Comparison of ENCODE assay signal across 17 cellular contexts in the genomic region with DNA sequence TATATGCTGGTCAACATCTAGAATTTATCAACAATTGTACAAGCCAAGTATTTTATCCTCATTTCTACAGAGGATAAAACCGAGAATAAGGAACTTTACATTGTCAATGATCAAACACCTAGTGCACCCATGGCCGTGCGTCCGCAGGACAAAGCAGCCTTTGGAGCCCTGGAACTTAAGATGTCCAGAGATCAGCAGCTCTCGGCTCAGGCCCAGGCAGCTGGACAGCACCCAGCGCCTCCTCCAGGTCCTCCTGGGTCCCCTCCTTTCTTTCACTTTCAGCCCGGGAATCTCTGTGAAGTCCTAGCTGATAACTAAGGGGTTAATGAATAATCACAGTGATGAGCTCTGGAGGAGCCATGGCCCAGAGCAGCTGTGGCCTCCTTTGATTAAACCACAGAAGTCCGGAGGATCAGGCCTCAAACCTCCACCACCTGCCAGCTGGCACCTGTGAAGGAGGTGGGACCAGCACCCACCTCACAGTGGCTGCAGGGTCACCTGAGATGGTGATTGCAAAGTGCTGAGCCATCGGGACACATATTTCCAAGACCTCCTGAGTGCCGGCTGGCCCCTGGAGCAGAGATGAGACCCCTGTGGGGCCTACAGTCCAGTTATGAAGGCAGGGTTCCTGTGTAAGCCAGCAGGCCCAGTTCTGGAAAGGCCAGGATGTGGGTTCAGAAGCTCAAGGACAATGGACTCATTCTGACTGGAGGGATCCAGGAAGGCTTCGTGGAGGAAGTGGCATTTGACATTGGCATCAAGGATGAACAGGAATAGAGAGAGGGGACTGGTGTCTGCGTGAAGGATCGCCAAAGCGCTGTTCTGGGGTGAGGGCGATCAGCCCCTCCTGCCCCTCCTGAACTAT. TPM values are rescaled to one million over a fixed set of nuclear protein-coding genes. Genes with fewer than 3 reads are reported as not detected.
A peak's percentile ranks its signal among the peaks of the same experiment; 100 is the strongest.
DNase-seq lines count a peak whose midpoint lies in the region; ATAC-seq, FAIRE-seq and TF ChIP-seq lines count a peak whose summit lies in the region.
"Had no signal": no experiment of that assay in that cellular context is flagged by ENCODE, and none has a peak within 500 bp of the region (broad histone marks: within the 10 kb centered on the region; RNA-seq: fewer than 3 reads in every experiment).

No MANE protein-coding gene starts in this region.

- in situ Hi-C loops in GM23248 (cut with MboI), result no loop called here

- H3K4ac ChIP-seq in H1 (replicated peaks; ENCODE audit: insufficient read length, low read depth, low read length), result no peak overlapping the region

- H3K36me3 ChIP-seq in H1 (ENCODE audit: control insufficient read depth in 2 of 4, insufficient read depth in 4 of 4, low read length in 3 of 4) (no peaks in the 10 kb centered on the region), GM23248 (ENCODE audit: low read depth) (no peaks in the 10 kb centered on the region)
- H3K36me3 ChIP-seq: left ventricle myocardium inferior had no signal

- no peaks in the 10 kb centered on the region for H3K79me2 ChIP-seq in H1 (ENCODE audit: control insufficient read depth in 1 of 2, insufficient read depth in 2 of 2, low read length in 2 of 2)
- H3K79me2 ChIP-seq in GM23248 (ENCODE audit: insufficient read depth), result no peaks in the 10 kb centered on the region

- H3K4me2 ChIP-seq in H1 (ENCODE audit: insufficient read depth in 1 of 2, low read depth in 2 of 2, low read length in 2 of 2) (no peak overlapping the region), GM23248 (ENCODE audit: unreplicated experiment) (no peak overlapping the region)

- H3K56ac ChIP-seq in H1 (replicated peaks; ENCODE audit: insufficient read length, low read depth, low read length), result no peak overlapping the region

- H2BK5ac ChIP-seq in H1 (ENCODE audit: low read depth, low read length), result no peak overlapping the region

- CTCF ChIA-PET in H1 (lab: Charles Lee; ENCODE audit: partially characterized antibody), result interaction anchor here (0.6 to 2.0 kb wide), 12 partner anchors 8 to 349 kb away, joined by 3 to 18 read pairs (median 4); a partner anchor contains a TSS

- POLR2A ChIA-PET in H1 (lab: Charles Lee; ENCODE audit: partially characterized antibody), result interaction anchor here (0.9 to 2.2 kb wide), 4 partner anchors 11 to 162 kb away, joined by 3 to 7 read pairs (median 4); a partner anchor contains a TSS

- H3K27ac ChIP-seq in H1 (ENCODE audit: low read depth, low read length), result no peak overlapping the region
- H3K27ac ChIP-seq in GM23248, result no peak overlapping the region
- H3K27ac ChIP-seq: left ventricle myocardium inferior had no signal

- H3K9me2 ChIP-seq in GM23248 (ENCODE audit: insufficient read depth), result no peaks in the 10 kb centered on the region

- no peak for TF ChIP-seq POLR2A in H1 (IDR thresholded peaks at IDR 0.05; ENCODE audit: control extremely low read depth in 1 of 2, low read depth in 2 of 2, low read length in 2 of 2)

- H3K23me2 ChIP-seq in H1 (ENCODE audit: low read depth, low read length), result no peaks in the 10 kb centered on the region

- H3K4me3 Mint-ChIP-seq in activated CD4-positive, alpha-beta T cell treated with anti-CD3 and anti-CD28 coated beads, Interleukin-2, amount 10 ng/mL, durations not matched to agents 24 days and 14 days, result no peak overlapping the region
- H3K4me3 Mint-ChIP-seq: activated naive CD8-positive, alpha-beta T cell treated with anti-CD3 and anti-CD28 coated beads, Interleukin-2, amount 50 U/mL, for 24 hours; CD4-positive, alpha-beta memory T cell; central memory CD8-positive, alpha-beta T cell; stimulated activated naive B cell treated with anti-CD40 and anti-IgM and Interleukin-4, amounts not matched to agents 10 μg/mL and 1 μg/mL and 100 μg/mL, for 72 hours had no signal

- TF ChIP-seq RAD21 in H1 (IDR thresholded peaks at IDR 0.05 in 1 of 2, conservative IDR thresholded peaks at IDR 0.05 in 1 of 2; ENCODE audit: low read depth in 2 of 2, low read length in 2 of 2), result no peak

- H3K27me3 ChIP-seq in H1 (replicated peaks in 1 of 4; ENCODE audit: control insufficient read depth in 3 of 4, extremely low read depth in 1 of 4, insufficient read depth in 3 of 4, low read length in 3 of 4) (peaks cover 0 to 69% (median 43%) of the 10 kb centered on the region in 4 experiments; a peak in 6 of 7 replicates), GM23248 (replicated peaks; ENCODE audit: insufficient read depth) (no peaks in the 10 kb centered on the region)

- TF ChIP-seq EP300 in H1 (IDR thresholded peaks at IDR 0.05; ENCODE audit: borderline replicate concordance in 1 of 2, low read depth in 2 of 2, low read length in 2 of 2), result no peak

- ATAC-seq in omental fat pad (ENCODE audit: low FRiP score) (no peak), HG02588 (IDR thresholded peaks at IDR 0.05; ENCODE audit: unreplicated experiment) (no peak)

- no peaks in the 10 kb centered on the region for H3K79me1 ChIP-seq in H1 (ENCODE audit: low read depth, low read length)

- peaks cover 6% of the 10 kb centered on the region for H3K4me1 Mint-ChIP-seq in activated CD4-positive, alpha-beta T cell treated with anti-CD3 and anti-CD28 coated beads, Interleukin-2, amount 10 ng/mL, durations not matched to agents 24 days and 14 days

- intact Hi-C loops in activated CD4-positive, alpha-beta T cell treated with anti-CD3 and anti-CD28 coated beads, Interleukin-2, amount 10 ng/mL, durations not matched to agents 24 days and 14 days (cut with micrococcal nuclease), result no loop called here

- no peak for TF ChIP-seq CTCF in H1 (IDR thresholded peaks at IDR 0.05; ENCODE audit: control extremely low read depth in 1 of 3, insufficient read depth in 1 of 3, low read depth in 1 of 3, low read length in 3 of 3)
- no peak for TF ChIP-seq CTCF in omental fat pad (IDR thresholded peaks at IDR 0.05)

- no peak overlapping the region for H2AFZ ChIP-seq in H1 (ENCODE audit: low read length)
- no peak overlapping the region for H2AFZ ChIP-seq in GM23248

- H3K9me3 ChIP-seq in H1 (ENCODE audit: insufficient read depth in 2 of 2, low read depth in 1 of 2, low read length in 1 of 2), result no peaks in the 10 kb centered on the region; a peak in 1 of 4 replicates
- H3K9me3 ChIP-seq in GM23248 (ENCODE audit: low read depth), result no peaks in the 10 kb centered on the region
- H3K9me3 ChIP-seq: left ventricle myocardium inferior had no signal

- H3K4me3 ChIP-seq in H1 (ENCODE audit: extremely low read depth in 1 of 4, insufficient read depth in 2 of 4, low read depth in 3 of 4, low read length in 4 of 4) (no peak overlapping the region), GM23248 (no peak overlapping the region)
- H3K4me3 ChIP-seq: left ventricle myocardium inferior had no signal

- H3K18ac ChIP-seq in H1 (ENCODE audit: extremely low read depth, low read length), result no peak overlapping the region

- H3K23ac ChIP-seq in H1 (ENCODE audit: insufficient read length), result no peak overlapping the region

- no peak for FAIRE-seq in H1 (lab: Jason Lieb, UNC)

- H3K9ac ChIP-seq in H1 (replicated peaks in 1 of 4; ENCODE audit: extremely low read depth in 1 of 4, low read depth in 3 of 4, low read length in 3 of 4) (no peak overlapping the region), GM23248 (no peak overlapping the region)

- H4K91ac ChIP-seq in H1 (replicated peaks; ENCODE audit: insufficient read length, low read length), result no peak overlapping the region

- H4K5ac ChIP-seq in H1 (ENCODE audit: insufficient read length, low read depth, low read length), result no peak overlapping the region

- 78% methylated on average over 13 of the region's 15 CpGs; no CpG with 5 or more reads in 1 of the 2 experiments for WGBS in H1 (ENCODE audit: extremely low coverage in 1 of 2, insufficient coverage in 1 of 2, insufficient read length in 1 of 2, insufficient replicate concordance in 2 of 2, low coverage in 1 of 2, low lambda C conversion rate in 2 of 2, missing lambda C conversion rate in 1 of 2), 2 experiments
- 79 to 80% methylated on average over 15 of the region's 15 CpGs for WGBS in GM23248 (ENCODE audit: low coverage in 1 of 2, low lambda C conversion rate in 2 of 2, missing lambda C conversion rate in 2 of 2), 2 experiments

- no peak overlapping the region for H2AK5ac ChIP-seq in H1 (ENCODE audit: low read depth, low read length)

- no peak overlapping the region for H3K14ac ChIP-seq in H1 (ENCODE audit: insufficient read length)

- DNase-seq in activated CD4-positive, alpha-beta T cell treated with anti-CD3 and anti-CD28 coated beads for 48 hours, result peak; percentile 1
- DNase-seq in activated CD4-positive, alpha-beta T cell treated with anti-CD3 and anti-CD28 coated beads, Interleukin-2, amount 10 ng/mL, durations not matched to agents 24 days and 14 days, result no peak
- DNase-seq in Kasumi-1 (lab: John Stamatoyannopoulos, UW) (peak; percentile 61 to 71), H1 (ENCODE audit: low read depth in 1 of 2, low spot score in 2 of 2) (no peak), omental fat pad (ENCODE audit: low spot score) (peak; percentile 13), NCI-H1436 (lab: John Stamatoyannopoulos, UW) (no peak), GM23248 (no peak)
- DNase-seq: activated CD4-positive, alpha-beta T cell treated with anti-CD3 and anti-CD28 coated beads for 4 hours; activated naive CD8-positive, alpha-beta T cell treated with anti-CD3 and anti-CD28 coated beads, Interleukin-2, amount 50 U/mL, for 24 hours; CD4-positive, alpha-beta memory T cell; NCI-H1092 treated with DMSO at 0.1 percent for 48 hours; NK-92 treated with Interleukin-12 subunit alpha and Interleukin-12 subunit beta, amount 100 ng/mL, for 24 hours; stimulated activated naive B cell treated with anti-CD40 and anti-IgM and Interleukin-4, amounts not matched to agents 10 μg/mL and 1 μg/mL and 100 μg/mL, for 72 hours had no signal

- H2BK12ac ChIP-seq in H1 (ENCODE audit: low read depth, low read length), result no peak overlapping the region

- H3K4me1 ChIP-seq in H1 (replicated peaks in 1 of 4; ENCODE audit: control insufficient read depth in 3 of 4, insufficient read depth in 4 of 4, low read length in 3 of 4) (no peaks in the 10 kb centered on the region; a peak in 1 of 7 replicates), GM23248 (ENCODE audit: insufficient read depth) (peaks cover 25% of the 10 kb centered on the region)

- H4K20me1 ChIP-seq in H1 (replicated peaks in 1 of 2; ENCODE audit: control insufficient read depth in 1 of 2, insufficient read depth in 2 of 2, low read length in 2 of 2) (peaks cover 6 to 9% of the 10 kb centered on the region in 2 experiments), GM23248 (ENCODE audit: insufficient read depth) (no peaks in the 10 kb centered on the region)

- H4K8ac ChIP-seq in H1 (ENCODE audit: extremely low read depth, insufficient read depth, low read length), result no peak overlapping the region

- H3K27ac Mint-ChIP-seq in activated CD4-positive, alpha-beta T cell treated with anti-CD3 and anti-CD28 coated beads, Interleukin-2, amount 10 ng/mL, durations not matched to agents 24 days and 14 days, result no peak overlapping the region
- H3K27ac Mint-ChIP-seq: activated naive CD8-positive, alpha-beta T cell treated with anti-CD3 and anti-CD28 coated beads, Interleukin-2, amount 50 U/mL, for 24 hours had no signal

- H2BK15ac ChIP-seq in H1 (ENCODE audit: low read length), result peak overlapping the region; percentile 81; the same call in 1 of the 2 replicates

- peaks cover 13% of the 10 kb centered on the region; the same call in 1 of the 2 replicates for H3F3A ChIP-seq in GM23248 (ENCODE audit: insufficient read depth)

- no peaks in the 10 kb centered on the region for H3K9me3 Mint-ChIP-seq in activated CD4-positive, alpha-beta T cell treated with anti-CD3 and anti-CD28 coated beads, Interleukin-2, amount 10 ng/mL, durations not matched to agents 24 days and 14 days
- H3K9me3 Mint-ChIP-seq: activated naive CD8-positive, alpha-beta T cell treated with anti-CD3 and anti-CD28 coated beads, Interleukin-2, amount 50 U/mL, for 24 hours; central memory CD8-positive, alpha-beta T cell; stimulated activated naive B cell treated with anti-CD40 and anti-IgM and Interleukin-4, amounts not matched to agents 10 μg/mL and 1 μg/mL and 100 μg/mL, for 72 hours had no signal

- no peak overlapping the region for H2BK120ac ChIP-seq in H1 (replicated peaks; ENCODE audit: low read depth, low read length)

- H2BK20ac ChIP-seq in H1 (ENCODE audit: low read length), result no peak overlapping the region

- no peaks in the 10 kb centered on the region for H3K36me3 Mint-ChIP-seq in activated CD4-positive, alpha-beta T cell treated with anti-CD3 and anti-CD28 coated beads, Interleukin-2, amount 10 ng/mL, durations not matched to agents 24 days and 14 days (ENCODE audit: low read depth)
- H3K36me3 Mint-ChIP-seq: CD4-positive, alpha-beta memory T cell had no signal

- H3K27me3 Mint-ChIP-seq in activated CD4-positive, alpha-beta T cell treated with anti-CD3 and anti-CD28 coated beads, Interleukin-2, amount 10 ng/mL, durations not matched to agents 24 days and 14 days, result peaks cover 31% of the 10 kb centered on the region

RNA-seq across cellular contexts. Expression of a gene that starts 11.6 kb away (rescaled TPM):
- not detected in 2 replicates for total RNA-seq in activated CD4-positive, alpha-beta T cell treated with anti-CD3 and anti-CD28 coated beads, Interleukin-2, amount 10 ng/mL, durations not matched to agents 24 days and 14 days
- 0.25 and 0.30 TPM in 2 replicates for total RNA-seq in H1 (2021; fragmentation: NEBNext Ultra II Directional; extraction: Animal tissue kit (Norgen Biotek cat#: 25700))
- 0.18 and 0.66 TPM in 2 replicates for polyA plus RNA-seq in H1 (2011; rRNA removed)
- polyA plus RNA-seq in H1 (2011; cell fraction: cytosol; rRNA removed), result 0.74 TPM
- polyA plus RNA-seq in H1 (2011; cell fraction: nucleus; rRNA removed), result 2.3 TPM
- 0.13 to 0.43 TPM (median 0.25 TPM) in 3 of 4 replicates, not detected in the other for polyA plus RNA-seq in H1 (2012, experiment 1 of 2)
- polyA plus RNA-seq in H1 (2012, experiment 2 of 2), result 1.7 TPM
- polyA plus RNA-seq in H1 (2013, experiment 1 of 2), result 0.06 TPM
- polyA plus RNA-seq in H1 (2013, experiment 2 of 2), result 0.06 TPM
- polyA minus RNA-seq in H1 (2011; rRNA and poly(A)+ RNA removed), result 0.10 TPM in 1 of 2 replicates, not detected in the other
- polyA minus RNA-seq in H1 (2011; cell fraction: cytosol; rRNA and poly(A)+ RNA removed), result 11.0 TPM
- polyA minus RNA-seq in H1 (2011; cell fraction: nucleus; rRNA and poly(A)+ RNA removed), result 1.3 TPM
- total RNA-seq in omental fat pad, result 1 to 10 TPM in 3 of 4 donors, under 1 TPM in 1; 0.96 to 7.7 (median 1.3) TPM
- total RNA-seq in GM23248 (2014; rRNA removed; shearing (Covaris generic)), result 40.9 and 68.3 TPM in 2 replicates
- polyA plus RNA-seq in GM23248 (2016; fragmentation: Nextera tagmentation; extraction: Ambion mirVana), result 8.0 and 8.2 TPM in 2 replicates
- total RNA-seq: CD4-positive, alpha-beta memory T cell had no signal

RNA-seq across cellular contexts. Expression of a gene that starts 46.9 kb away (rescaled TPM):
- 190 and 192 TPM in 2 replicates for total RNA-seq in activated CD4-positive, alpha-beta T cell treated with anti-CD3 and anti-CD28 coated beads, Interleukin-2, amount 10 ng/mL, durations not matched to agents 24 days and 14 days
- 130 TPM in 2 replicates for total RNA-seq in H1 (2021; fragmentation: NEBNext Ultra II Directional; extraction: Animal tissue kit (Norgen Biotek cat#: 25700))
- 74.7 and 115 TPM in 2 replicates for polyA plus RNA-seq in H1 (2011; rRNA removed)
- polyA plus RNA-seq in H1 (2011; cell fraction: cytosol; rRNA removed), result 102 TPM
- polyA plus RNA-seq in H1 (2011; cell fraction: nucleus; rRNA removed), result 134 TPM
- 82.3 to 121 TPM (median 117 TPM) in 4 replicates for polyA plus RNA-seq in H1 (2012, experiment 1 of 2)
- polyA plus RNA-seq in H1 (2012, experiment 2 of 2), result 111 TPM
- 70.9 TPM for polyA plus RNA-seq in H1 (2013, experiment 1 of 2)
- 66.0 TPM for polyA plus RNA-seq in H1 (2013, experiment 2 of 2)
- 83.7 and 85.6 TPM in 2 replicates for polyA minus RNA-seq in H1 (2011; rRNA and poly(A)+ RNA removed)
- 73.3 TPM for polyA minus RNA-seq in H1 (2011; cell fraction: cytosol; rRNA and poly(A)+ RNA removed)
- 46.5 TPM for polyA minus RNA-seq in H1 (2011; cell fraction: nucleus; rRNA and poly(A)+ RNA removed)
- 10 to 100 TPM; 29.2 to 63.5 (median 31.3) TPM for total RNA-seq in omental fat pad
- 66.4 and 67.3 TPM in 2 replicates for total RNA-seq in GM23248 (2014; rRNA removed; shearing (Covaris generic))
- polyA plus RNA-seq in GM23248 (2016; fragmentation: Nextera tagmentation; extraction: Ambion mirVana), result 64.0 and 65.0 TPM in 2 replicates

RNA-seq across cellular contexts. Expression of a gene that starts 48.3 kb away (rescaled TPM):
- total RNA-seq in activated CD4-positive, alpha-beta T cell treated with anti-CD3 and anti-CD28 coated beads, Interleukin-2, amount 10 ng/mL, durations not matched to agents 24 days and 14 days, result 46.4 and 48.1 TPM in 2 replicates
- 30.1 and 32.6 TPM in 2 replicates for total RNA-seq in H1 (2021; fragmentation: NEBNext Ultra II Directional; extraction: Animal tissue kit (Norgen Biotek cat#: 25700))
- 36.1 and 62.3 TPM in 2 replicates for polyA plus RNA-seq in H1 (2011; rRNA removed)
- 40.0 TPM for polyA plus RNA-seq in H1 (2011; cell fraction: cytosol; rRNA removed)
- polyA plus RNA-seq in H1 (2011; cell fraction: nucleus; rRNA removed), result 508 TPM
- 23.1 to 39.3 TPM (median 34.1 TPM) in 4 replicates for polyA plus RNA-seq in H1 (2012, experiment 1 of 2)
- polyA plus RNA-seq in H1 (2012, experiment 2 of 2), result 21.6 TPM
- 30.7 TPM for polyA plus RNA-seq in H1 (2013, experiment 1 of 2)
- 26.7 TPM for polyA plus RNA-seq in H1 (2013, experiment 2 of 2)
- polyA minus RNA-seq in H1 (2011; rRNA and poly(A)+ RNA removed), result 5.8 and 7.8 TPM in 2 replicates
- 14.6 TPM for polyA minus RNA-seq in H1 (2011; cell fraction: cytosol; rRNA and poly(A)+ RNA removed)
- polyA minus RNA-seq in H1 (2011; cell fraction: nucleus; rRNA and poly(A)+ RNA removed), result 47.3 TPM
- total RNA-seq in omental fat pad, result 1 to 10 TPM; 3.4 to 6.8 (median 6.2) TPM
- total RNA-seq in GM23248 (2014; rRNA removed; shearing (Covaris generic)), result 19.2 and 23.3 TPM in 2 replicates
- polyA plus RNA-seq in GM23248 (2016; fragmentation: Nextera tagmentation; extraction: Ambion mirVana), result 4.7 and 5.5 TPM in 2 replicates

RNA-seq across cellular contexts. Expression of a gene that starts 54.2 kb away (rescaled TPM):
- total RNA-seq in activated CD4-positive, alpha-beta T cell treated with anti-CD3 and anti-CD28 coated beads, Interleukin-2, amount 10 ng/mL, durations not matched to agents 24 days and 14 days, result 1.8 and 2.8 TPM in 2 replicates
- total RNA-seq in H1 (2021; fragmentation: NEBNext Ultra II Directional; extraction: Animal tissue kit (Norgen Biotek cat#: 25700)), result 1.5 TPM in 2 replicates
- polyA plus RNA-seq in H1 (2011; rRNA removed) (0.39 and 1.2 TPM in 2 replicates), GM23248 (2016; fragmentation: Nextera tagmentation; extraction: Ambion mirVana) (1.7 and 2.5 TPM in 2 replicates)
- polyA plus RNA-seq in H1 (2011; cell fraction: cytosol; rRNA removed), result 0.65 TPM
- polyA plus RNA-seq in H1 (2011; cell fraction: nucleus; rRNA removed), result 4.0 TPM
- 0.94 to 1.3 TPM (median 1.00 TPM) in 4 replicates for polyA plus RNA-seq in H1 (2012, experiment 1 of 2)
- polyA plus RNA-seq in H1 (2012, experiment 2 of 2), result 0.51 TPM
- 1.1 TPM for polyA plus RNA-seq in H1 (2013, experiment 1 of 2)
- 1.3 TPM for polyA plus RNA-seq in H1 (2013, experiment 2 of 2)
- polyA minus RNA-seq in H1 (2011; rRNA and poly(A)+ RNA removed), result 0.06 and 0.10 TPM in 2 replicates
- polyA minus RNA-seq in H1 (2011; cell fraction: cytosol; rRNA and poly(A)+ RNA removed), result 0.88 TPM
- 1.3 TPM for polyA minus RNA-seq in H1 (2011; cell fraction: nucleus; rRNA and poly(A)+ RNA removed)
- total RNA-seq in omental fat pad, result under 1 TPM in 3 of 4 donors, not detected in 1; 0.19 to 0.48 (median 0.25) TPM
- total RNA-seq in GM23248 (2014; rRNA removed; shearing (Covaris generic)), result 1.4 and 2.1 TPM in 2 replicates
- total RNA-seq: A673, left ventricle myocardium inferior had no signal

Comparison
In these comparisons a context has a peak if more than half of its experiments do, and no peak if none do; other contexts are left out.
1. DNase-seq: peak in activated CD4-positive, alpha-beta T cell treated with anti-CD3 and anti-CD28 coated beads for 48 hours (single experiment), Kasumi-1 (2 of 2) and omental fat pad (single experiment); none in activated CD4-positive, alpha-beta T cell treated with anti-CD3 and anti-CD28 coated beads, Interleukin-2, amount 10 ng/mL, durations not matched to agents 24 days and 14 days (single experiment), H1 (0 of 2), NCI-H1436 (single experiment) and GM23248 (single experiment).